In the genomic region with DNA sequence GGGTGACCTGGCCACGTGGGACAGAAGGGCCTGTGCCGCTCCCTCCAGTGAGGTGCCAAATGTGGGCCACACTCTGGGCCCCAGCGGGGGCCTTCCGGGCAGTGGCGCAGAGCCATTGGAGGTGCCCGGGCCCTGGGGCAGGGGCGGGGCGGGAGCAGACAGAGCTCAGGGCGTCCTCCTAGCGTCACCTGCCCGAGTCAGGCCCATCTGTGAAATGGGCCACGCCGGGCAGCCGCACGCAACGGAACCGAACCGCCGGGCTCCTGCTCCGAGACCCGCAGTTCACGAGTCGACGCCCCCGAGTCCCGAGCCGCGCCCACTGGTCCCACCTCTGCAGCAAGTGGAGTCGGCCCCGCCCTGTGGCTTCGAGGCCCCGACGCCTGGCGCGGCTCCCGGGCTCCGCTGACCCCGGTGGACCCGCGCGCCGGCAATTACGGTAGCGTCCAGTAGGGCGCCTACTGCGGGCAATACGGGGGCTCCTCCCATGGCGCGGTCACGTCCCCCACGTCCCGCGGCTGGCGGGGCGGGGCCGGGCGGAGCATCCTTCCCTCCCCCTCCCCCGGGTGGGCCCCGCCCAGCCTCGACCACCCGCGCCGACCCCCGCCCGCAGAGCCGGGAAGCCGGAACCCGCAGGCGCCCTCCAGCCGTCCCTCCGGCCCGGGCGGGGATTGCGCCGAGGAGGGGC, we compare ENCODE assay signal across 8 cellular contexts. TPM values are rescaled to one million over a fixed set of nuclear protein-coding genes. Genes with fewer than 3 reads are reported as not detected.
A peak's percentile ranks its signal among the peaks of the same experiment; 100 is the strongest.
DNase-seq lines count a peak whose midpoint lies in the region; ATAC-seq, FAIRE-seq and TF ChIP-seq lines count a peak whose summit lies in the region.

No MANE protein-coding gene starts in this region.

- H3K27me3 ChIP-seq in foreskin keratinocyte (no peaks in the 10 kb centered on the region), aorta (ENCODE audit: control insufficient read depth in 1 of 2, insufficient read depth in 2 of 2, low read length in 1 of 2) (peaks cover 0 to 3% of the 10 kb centered on the region in 2 donors)

- H3K4me3 ChIP-seq in aorta (ENCODE audit: low read length in 2 of 2): peak overlapping the region; percentile 8 to 51

- H3K36me3 ChIP-seq in aorta (ENCODE audit: control insufficient read depth in 1 of 2, insufficient read depth in 2 of 2, low read length in 1 of 2): no peaks in the 10 kb centered on the region

- no peak overlapping the region for H3K27ac ChIP-seq in foreskin keratinocyte
- peak overlapping the region in 1 of 2 donors; percentile 59 for H3K27ac ChIP-seq in aorta (ENCODE audit: low read depth in 1 of 2, low read length in 2 of 2)

- TF ChIP-seq CTCF in foreskin keratinocyte (conservative IDR thresholded peaks at IDR 0.05) (peak; percentile 45), nephron (IDR thresholded peaks at IDR 0.05; ENCODE audit: unreplicated experiment in 3 of 3) (peak; percentile 43 to 54 (median 47))

- no peaks in the 10 kb centered on the region for H3K9me3 Mint-ChIP-seq in nephron

- H3K4me1 Mint-ChIP-seq in nephron: peaks cover 13% of the 10 kb centered on the region

- H3K4me3 Mint-ChIP-seq in nephron: no peak overlapping the region

- no peak overlapping the region for H3K27ac Mint-ChIP-seq in nephron

- DNase-seq in EH (ENCODE audit: low read depth) (peak; percentile 91), H54 (ENCODE audit: insufficient read length, low spot score) (no peak), NOMO-1 treated with DMSO at 0.1 percent for 48 hours (lab: John Stamatoyannopoulos, UW; ENCODE audit: unreplicated experiment) (peak; percentile 83), activated gamma-delta T cell treated with Interleukin-2 at 50 U/mL for 16 hours (peak; percentile 47), foreskin keratinocyte (no peak), aorta (peak; percentile 95), NCI-H2029 (lab: John Stamatoyannopoulos, UW) (no peak)

- ATAC-seq in foreskin keratinocyte: peak; percentile 16
- ATAC-seq in aorta (ENCODE audit: low FRiP score): peak; percentile 80

- no peaks in the 10 kb centered on the region for H3K36me3 Mint-ChIP-seq in nephron (ENCODE audit: low read depth)

- WGBS in aorta, 2 donors: 4 to 9% methylated on average over 49 to 75 of the region's 75 CpGs

- no peaks in the 10 kb centered on the region for H3K9me3 ChIP-seq in aorta (ENCODE audit: control insufficient read depth, low read length)

- no peak for FAIRE-seq in H54 (lab: Jason Lieb, UNC)

- intact Hi-C loops in aorta (cut with DNase I): no loop called here

- peaks cover 15% of the 10 kb centered on the region for H3K27me3 Mint-ChIP-seq in nephron (ENCODE audit: low read depth)

- H3K4me1 ChIP-seq in foreskin keratinocyte (no peaks in the 10 kb centered on the region), aorta (ENCODE audit: control insufficient read depth in 1 of 2, insufficient read depth in 2 of 2, low read length in 2 of 2) (no peaks in the 10 kb centered on the region)

- peak; percentile 20; the same call in 1 of the 2 replicates for TF ChIP-seq POLR2A in H54 (IDR thresholded peaks at IDR 0.05; ENCODE audit: low read depth, low read length)

RNA-seq across cellular contexts. Expression of a gene that starts 1.9 kb away (rescaled TPM):
- total RNA-seq in foreskin keratinocyte (40.9 and 44.3 TPM in 2 replicates), aorta (10 to 100 TPM; 55.6 to 96.9 TPM)
- polyA plus RNA-seq in foreskin keratinocyte (47.5 and 54.7 TPM in 2 replicates), aorta (10 to 100 TPM in 1 of 2 donors, 1 to 10 TPM in 1; 7.6 to 20.3 TPM)

RNA-seq across cellular contexts. Expression of a gene that starts 18.1 kb away (rescaled TPM):
- total RNA-seq in foreskin keratinocyte (19.5 TPM in 2 replicates), aorta (10 to 100 TPM; 31.2 to 53.4 TPM)
- polyA plus RNA-seq in foreskin keratinocyte (17.9 and 18.3 TPM in 2 replicates), aorta (100 to 1,000 TPM in 1 of 2 donors, 10 to 100 TPM in 1; 17.8 to 145 TPM)

RNA-seq across cellular contexts. Expression of a gene that starts 42.7 kb away (rescaled TPM):
- 57.7 and 62.8 TPM in 2 replicates for total RNA-seq in foreskin keratinocyte
- polyA plus RNA-seq in foreskin keratinocyte: 75.6 and 81.9 TPM in 2 replicates
- total RNA-seq in aorta: 100 to 1,000 TPM; 130 to 153 TPM
- 10 to 100 TPM; 39.9 to 73.4 TPM for polyA plus RNA-seq in aorta

Comparison
In these comparisons a context has a peak if more than half of its experiments do, and no peak if none do; other contexts are left out.
1. DNase-seq: peak in EH (single experiment), NOMO-1 treated with DMSO at 0.1 percent for 48 hours (single experiment), activated gamma-delta T cell treated with Interleukin-2 at 50 U/mL for 16 hours (single experiment) and aorta (2 of 2); none in H54 (single experiment), foreskin keratinocyte (0 of 2) and NCI-H2029 (single experiment).